ENCODE assay signal across 2 cellular contexts in the genomic region with DNA sequence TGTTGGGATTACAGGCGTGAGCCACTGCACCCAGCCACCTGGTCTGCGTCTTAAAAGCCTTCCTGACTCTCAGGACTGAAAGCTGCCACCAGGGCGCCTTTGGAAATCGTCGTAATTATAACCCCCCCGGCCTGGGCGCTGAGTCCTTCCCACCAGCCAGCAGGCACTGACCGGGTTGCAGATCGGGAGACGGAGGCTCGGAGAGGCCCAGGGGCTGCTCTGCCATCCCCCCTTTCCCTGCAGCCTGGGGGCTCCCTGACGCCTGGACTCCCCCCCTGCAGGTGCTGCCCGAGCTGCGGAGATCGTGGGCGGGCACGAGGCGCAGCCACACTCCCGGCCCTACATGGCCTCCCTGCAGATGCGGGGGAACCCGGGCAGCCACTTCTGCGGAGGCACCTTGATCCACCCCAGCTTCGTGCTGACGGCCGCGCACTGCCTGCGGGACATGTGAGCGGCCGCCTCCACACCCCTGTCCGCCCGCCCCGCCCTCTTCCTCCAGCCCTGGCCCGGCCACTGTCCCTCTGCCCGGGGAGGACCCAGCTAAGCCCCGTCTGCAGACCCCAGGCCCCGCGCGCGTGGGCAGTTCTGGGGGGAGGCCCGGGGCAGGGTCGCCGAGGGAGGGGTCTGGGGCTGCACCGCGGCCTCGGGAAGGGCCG.
A peak's percentile ranks its signal among the peaks of the same experiment; 100 is the strongest.
TF ChIP-seq lines count a peak whose summit lies in the region.

No MANE protein-coding gene starts in this region.

TF ChIP-seq in HCT116, 20 proteins besides CTCF, POLR2A, EP300 and RAD21:
- TF ChIP-seq POLR2AphosphoS5 (IDR thresholded peaks at IDR 0.05; ENCODE audit: low read depth, low read length), result no peak
- TF ChIP-seq SP1 (IDR thresholded peaks at IDR 0.05; ENCODE audit: low read depth), result no peak
- TF ChIP-seq, protein P1, sequence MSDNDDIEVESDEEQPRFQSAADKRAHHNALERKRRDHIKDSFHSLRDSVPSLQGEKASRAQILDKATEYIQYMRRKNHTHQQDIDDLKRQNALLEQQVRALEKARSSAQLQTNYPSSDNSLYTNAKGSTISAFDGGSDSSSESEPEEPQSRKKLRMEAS (IDR thresholded peaks at IDR 0.05), result peak; percentile 90
- no peak for TF ChIP-seq EZH2phosphoT487 (IDR thresholded peaks at IDR 0.05; ENCODE audit: borderline replicate concordance)
- no peak for TF ChIP-seq SRF (IDR thresholded peaks at IDR 0.05; ENCODE audit: low read depth)
- 0 out of 2 replicates have a peak, but pooled peaks have one; percentile 23 for TF ChIP-seq ZFX (IDR thresholded peaks at IDR 0.05)
- no peak for TF ChIP-seq SIN3A (IDR thresholded peaks at IDR 0.05; ENCODE audit: low read depth)
- peak; percentile 36 for TF ChIP-seq TCF7L2 (IDR thresholded peaks at IDR 0.05; ENCODE audit: borderline replicate concordance, extremely low read depth, insufficient read depth, insufficient read length)
- no peak for TF ChIP-seq CBX3 (IDR thresholded peaks at IDR 0.05; ENCODE audit: low read depth)
- no peak for TF ChIP-seq FOSL1 (IDR thresholded peaks at IDR 0.05; ENCODE audit: low read depth)
- peak; percentile 53; the same call in 1 of the 2 replicates for TF ChIP-seq EGR1 (IDR thresholded peaks at IDR 0.05; ENCODE audit: low read depth)

TF ChIP-seq in HepG2, 621 proteins besides CTCF, POLR2A, EP300 and RAD21 (continues in another document):
- no peak for TF ChIP-seq ETS1 (CRISPR knock-in tag; IDR thresholded peaks at IDR 0.05)
- TF ChIP-seq ZNF567 (CRISPR knock-in tag; IDR thresholded peaks at IDR 0.05; ENCODE audit: borderline replicate concordance), result no peak
- no peak for TF ChIP-seq NFE2L1 (CRISPR knock-in tag; IDR thresholded peaks at IDR 0.05; ENCODE audit: borderline replicate concordance)
- TF ChIP-seq HNF1B (CRISPR knock-in tag; IDR thresholded peaks at IDR 0.05), result 0 out of 2 replicates have a peak, but pooled peaks have one; percentile 22
- no peak for TF ChIP-seq ZMYM2 (CRISPR knock-in tag; IDR thresholded peaks at IDR 0.05)
- no peak for TF ChIP-seq ZNF597 (CRISPR knock-in tag; IDR thresholded peaks at IDR 0.05)
- TF ChIP-seq MED1 (CRISPR knock-in tag; IDR thresholded peaks at IDR 0.05), result no peak
- no peak for TF ChIP-seq ZNF704 (CRISPR knock-in tag; IDR thresholded peaks at IDR 0.05; ENCODE audit: borderline replicate concordance)
- 0 out of 2 replicates have a peak, but pooled peaks have one; percentile 71 for TF ChIP-seq EED (CRISPR knock-in tag; IDR thresholded peaks at IDR 0.05)
- 0 out of 2 replicates have a peak, but pooled peaks have one; percentile 10 for TF ChIP-seq ZNF121 (CRISPR knock-in tag; IDR thresholded peaks at IDR 0.05)
- TF ChIP-seq GABPB1 (CRISPR knock-in tag; IDR thresholded peaks at IDR 0.05), result peak; percentile 33; the same call in 1 of the 2 replicates
- TF ChIP-seq ZGPAT (CRISPR knock-in tag; IDR thresholded peaks at IDR 0.05), result 0 out of 2 replicates have a peak, but pooled peaks have one; percentile 29
- TF ChIP-seq ZNF367 (CRISPR knock-in tag; IDR thresholded peaks at IDR 0.05; ENCODE audit: borderline replicate concordance), result no peak
- no peak for TF ChIP-seq RBM39 (IDR thresholded peaks at IDR 0.05; ENCODE audit: low read depth, low read length, poor library complexity, severe bottlenecking)
- no peak for TF ChIP-seq ZSCAN30 (CRISPR knock-in tag; IDR thresholded peaks at IDR 0.05)
- TF ChIP-seq LCORL (IDR thresholded peaks at IDR 0.05), result no peak
- peak; percentile 20; the same call in 1 of the 2 replicates for TF ChIP-seq LCORL (CRISPR knock-in tag; IDR thresholded peaks at IDR 0.05)
- TF ChIP-seq NPAS2 (CRISPR knock-in tag; IDR thresholded peaks at IDR 0.05; ENCODE audit: borderline replicate concordance), result no peak
- no peak for TF ChIP-seq ZNF839 (CRISPR knock-in tag; IDR thresholded peaks at IDR 0.05; ENCODE audit: borderline replicate concordance)
- TF ChIP-seq ZNF768 (CRISPR knock-in tag; IDR thresholded peaks at IDR 0.05), result no peak
- TF ChIP-seq ZFP36L2 (CRISPR knock-in tag; IDR thresholded peaks at IDR 0.05), result no peak
- TF ChIP-seq GLMP (CRISPR knock-in tag; IDR thresholded peaks at IDR 0.05; ENCODE audit: borderline replicate concordance), result no peak
- no peak for TF ChIP-seq SOX5 (CRISPR knock-in tag; IDR thresholded peaks at IDR 0.05; ENCODE audit: borderline replicate concordance)
- 0 out of 2 replicates have a peak, but pooled peaks have one; percentile 26 for TF ChIP-seq CSRNP1 (CRISPR knock-in tag; IDR thresholded peaks at IDR 0.05)
- no peak for TF ChIP-seq KAT2B (IDR thresholded peaks at IDR 0.05; ENCODE audit: borderline replicate concordance, low read depth, low read length)
- no peak for TF ChIP-seq ZNF772 (CRISPR knock-in tag; IDR thresholded peaks at IDR 0.05)
- peak; percentile 37; the same call in 1 of the 2 replicates for TF ChIP-seq TBX2 (CRISPR knock-in tag; IDR thresholded peaks at IDR 0.05; ENCODE audit: borderline replicate concordance)
- 0 out of 2 replicates have a peak, but pooled peaks have one; percentile 22 for TF ChIP-seq ZNF776 (CRISPR knock-in tag; IDR thresholded peaks at IDR 0.05)
- TF ChIP-seq, protein P2, sequence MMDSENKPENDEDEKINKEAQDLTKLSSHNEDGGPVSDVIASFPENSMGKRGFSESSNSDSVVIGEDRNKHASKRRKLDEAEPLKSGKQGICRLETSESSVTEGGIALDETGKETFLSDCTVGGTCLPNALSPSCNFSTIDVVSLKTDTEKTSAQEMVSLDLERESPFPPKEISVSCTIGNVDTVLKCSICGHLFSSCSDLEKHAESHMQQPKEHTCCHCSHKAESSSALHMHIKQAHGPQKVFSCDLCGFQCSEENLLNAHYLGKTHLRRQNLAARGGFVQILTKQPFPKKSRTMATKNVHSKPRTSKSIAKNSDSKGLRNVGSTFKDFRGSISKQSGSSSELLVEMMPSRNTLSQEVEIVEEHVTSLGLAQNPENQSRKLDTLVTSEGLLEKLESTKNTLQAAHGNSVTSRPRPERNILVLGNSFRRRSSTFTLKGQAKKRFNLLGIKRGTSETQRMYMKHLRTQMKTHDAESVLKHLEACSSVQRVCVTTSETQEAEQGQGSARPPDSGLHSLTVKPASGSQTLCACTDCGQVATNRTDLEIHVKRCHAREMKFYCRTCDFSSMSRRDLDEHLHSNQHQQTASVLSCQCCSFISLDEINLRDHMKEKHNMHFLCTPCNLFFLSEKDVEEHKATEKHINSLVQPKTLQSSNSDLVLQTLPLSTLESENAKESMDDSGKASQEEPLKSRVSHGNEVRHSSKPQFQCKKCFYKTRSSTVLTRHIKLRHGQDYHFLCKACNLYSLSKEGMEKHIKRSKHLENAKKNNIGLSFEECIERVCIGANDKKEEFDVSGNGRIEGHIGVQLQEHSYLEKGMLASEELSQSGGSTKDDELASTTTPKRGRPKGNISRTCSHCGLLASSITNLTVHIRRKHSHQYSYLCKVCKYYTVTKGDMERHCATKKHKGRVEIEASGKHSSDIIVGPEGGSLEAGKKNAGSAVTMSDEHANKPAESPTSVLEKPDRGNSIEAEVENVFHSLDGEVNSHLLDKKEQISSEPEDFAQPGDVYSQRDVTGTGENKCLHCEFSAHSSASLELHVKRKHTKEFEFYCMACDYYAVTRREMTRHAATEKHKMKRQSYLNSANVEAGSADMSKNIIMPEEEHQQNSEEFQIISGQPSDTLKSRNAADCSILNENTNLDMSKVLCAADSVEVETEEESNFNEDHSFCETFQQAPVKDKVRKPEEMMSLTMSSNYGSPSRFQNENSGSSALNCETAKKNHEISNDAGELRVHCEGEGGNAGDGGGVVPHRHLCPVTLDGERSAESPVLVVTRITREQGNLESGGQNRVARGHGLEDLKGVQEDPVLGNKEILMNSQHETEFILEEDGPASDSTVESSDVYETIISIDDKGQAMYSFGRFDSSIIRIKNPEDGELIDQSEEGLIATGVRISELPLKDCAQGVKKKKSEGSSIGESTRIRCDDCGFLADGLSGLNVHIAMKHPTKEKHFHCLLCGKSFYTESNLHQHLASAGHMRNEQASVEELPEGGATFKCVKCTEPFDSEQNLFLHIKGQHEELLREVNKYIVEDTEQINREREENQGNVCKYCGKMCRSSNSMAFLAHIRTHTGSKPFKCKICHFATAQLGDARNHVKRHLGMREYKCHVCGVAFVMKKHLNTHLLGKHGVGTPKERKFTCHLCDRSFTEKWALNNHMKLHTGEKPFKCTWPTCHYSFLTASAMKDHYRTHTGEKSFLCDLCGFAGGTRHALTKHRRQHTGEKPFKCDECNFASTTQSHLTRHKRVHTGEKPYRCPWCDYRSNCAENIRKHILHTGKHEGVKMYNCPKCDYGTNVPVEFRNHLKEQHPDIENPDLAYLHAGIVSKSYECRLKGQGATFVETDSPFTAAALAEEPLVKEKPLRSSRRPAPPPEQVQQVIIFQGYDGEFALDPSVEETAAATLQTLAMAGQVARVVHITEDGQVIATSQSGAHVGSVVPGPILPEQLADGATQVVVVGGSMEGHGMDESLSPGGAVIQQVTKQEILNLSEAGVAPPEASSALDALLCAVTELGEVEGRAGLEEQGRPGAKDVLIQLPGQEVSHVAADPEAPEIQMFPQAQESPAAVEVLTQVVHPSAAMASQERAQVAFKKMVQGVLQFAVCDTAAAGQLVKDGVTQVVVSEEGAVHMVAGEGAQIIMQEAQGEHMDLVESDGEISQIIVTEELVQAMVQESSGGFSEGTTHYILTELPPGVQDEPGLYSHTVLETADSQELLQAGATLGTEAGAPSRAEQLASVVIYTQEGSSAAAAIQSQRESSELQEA (CRISPR knock-in tag; IDR thresholded peaks at IDR 0.05; ENCODE audit: not compliant biosample characterization), result peak; percentile 39
